2 cellular contexts compared by ENCODE assay signal in the genomic region with DNA sequence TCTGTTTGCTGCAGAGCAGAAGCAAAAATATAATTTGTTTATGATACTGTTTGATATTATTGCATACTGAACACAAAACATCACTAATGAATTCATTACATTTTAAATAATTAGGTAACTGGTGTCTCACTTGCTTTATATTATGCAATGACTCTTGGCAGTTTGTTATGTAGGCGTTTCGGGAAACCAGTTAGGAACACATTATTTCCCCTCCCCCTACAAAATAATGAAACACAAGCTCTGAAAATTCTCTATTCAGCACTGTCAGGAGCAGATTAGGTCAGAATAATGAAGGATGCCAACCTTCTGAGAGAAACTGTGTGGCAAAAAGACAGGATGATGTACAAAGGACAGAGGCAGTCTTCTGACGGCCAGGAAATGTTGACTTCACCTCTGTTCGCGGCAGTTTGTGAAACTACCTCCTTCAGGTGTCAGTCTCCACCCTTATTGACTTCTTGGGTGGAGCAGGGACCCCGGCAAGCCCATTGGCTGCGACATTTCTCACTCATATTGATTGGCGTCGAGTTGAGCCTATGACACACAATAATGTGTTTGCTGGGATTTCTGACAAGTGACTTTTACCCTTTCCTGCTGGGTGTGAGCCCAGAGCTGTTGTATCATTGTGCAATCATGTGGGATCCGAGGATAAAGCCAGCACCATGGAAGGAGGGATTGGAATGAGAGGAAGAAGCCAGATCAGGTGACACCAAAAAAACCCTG.
A peak's percentile ranks its signal among the peaks of the same experiment; 100 is the strongest.
TF ChIP-seq lines count a peak whose summit lies in the region.

No MANE protein-coding gene starts in this region.

TF ChIP-seq in SK-N-SH, 30 proteins besides CTCF, POLR2A, EP300 and RAD21 (continued from another document):
- TF ChIP-seq GABPA (IDR thresholded peaks at IDR 0.05; ENCODE audit: low read depth) (0 out of 2 replicates have a peak, but pooled peaks have one; percentile 11), RFX5 (IDR thresholded peaks at IDR 0.05; ENCODE audit: low read length) (no peak)
- TF ChIP-seq, protein P1, sequence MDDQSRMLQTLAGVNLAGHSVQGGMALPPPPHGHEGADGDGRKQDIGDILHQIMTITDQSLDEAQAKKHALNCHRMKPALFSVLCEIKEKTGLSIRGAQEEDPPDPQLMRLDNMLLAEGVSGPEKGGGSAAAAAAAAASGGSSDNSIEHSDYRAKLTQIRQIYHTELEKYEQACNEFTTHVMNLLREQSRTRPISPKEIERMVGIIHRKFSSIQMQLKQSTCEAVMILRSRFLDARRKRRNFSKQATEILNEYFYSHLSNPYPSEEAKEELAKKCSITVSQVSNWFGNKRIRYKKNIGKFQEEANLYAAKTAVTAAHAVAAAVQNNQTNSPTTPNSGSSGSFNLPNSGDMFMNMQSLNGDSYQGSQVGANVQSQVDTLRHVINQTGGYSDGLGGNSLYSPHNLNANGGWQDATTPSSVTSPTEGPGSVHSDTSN (IDR thresholded peaks at IDR 0.05) = peak; percentile 98

TF ChIP-seq in SK-N-SH treated with all-trans-retinoic acid at 6 μM for 48 hours, 23 proteins besides CTCF, POLR2A, EP300 and RAD21 (continued from another document):
- no peak for TF ChIP-seq ZNF70 (CRISPR knock-in tag; IDR thresholded peaks at IDR 0.05)
- no peak for TF ChIP-seq TSHZ2 (CRISPR knock-in tag; IDR thresholded peaks at IDR 0.05)
- no peak for TF ChIP-seq CREB5 (CRISPR knock-in tag; IDR thresholded peaks at IDR 0.05; ENCODE audit: low read depth)
- TF ChIP-seq ISL1 (CRISPR knock-in tag; IDR thresholded peaks at IDR 0.05) = no peak
- no peak for TF ChIP-seq CSDC2 (CRISPR knock-in tag; IDR thresholded peaks at IDR 0.05)
- TF ChIP-seq ZNF8 (CRISPR knock-in tag; IDR thresholded peaks at IDR 0.05) = no peak
